ENCODE assay signal across 9 cellular contexts in genomic region chr6:44126320-44127149, GRCh38. TPM values are rescaled to one million over a fixed set of nuclear protein-coding genes. Genes with fewer than 3 reads are reported as not detected.
DNase-seq lines count a peak whose midpoint lies in the region; ATAC-seq, FAIRE-seq and TF ChIP-seq lines count a peak whose summit lies in the region.
"Had no signal": no experiment of that assay in that cellular context is flagged by ENCODE, and none has a peak within 500 bp of the region (broad histone marks: within the 10 kb centered on the region; RNA-seq: fewer than 3 reads in every experiment).

No MANE protein-coding gene starts in this region.

- no peaks in the 10 kb centered on the region for H3K9me3 Mint-ChIP-seq in CD4-positive, alpha-beta T cell

- FAIRE-seq in GM12878 (lab: Jason Lieb, UNC), result peak; percentile 91
- FAIRE-seq in small intestine (lab: Jason Lieb, UNC), result no peak

- H4K20me1 ChIP-seq in GM12878 (ENCODE audit: control insufficient read depth, insufficient read depth), result peaks cover 6% of the 10 kb centered on the region; the same call in 1 of the 2 replicates

- RAD21 ChIA-PET in GM12878 (lab: Charles Lee; ENCODE audit: unreplicated experiment), result interaction anchor here (0.6 kb wide), 1 partner anchor 30 kb away, joined by 3 read pairs; no protein-coding TSS in a partner anchor

- in situ Hi-C loops in GM12878 (cut with MboI), result no loop called here

- peak overlapping the region; percentile 92 for H3K27ac ChIP-seq in CD4-positive, alpha-beta T cell (ENCODE audit: low read depth, low read length)
- H3K27ac ChIP-seq in GM12878 (ENCODE audit: control insufficient read depth, insufficient read depth) (peak overlapping the region; percentile 63), small intestine (ENCODE audit: low read depth in 1 of 2, low read length in 1 of 2) (peak overlapping the region; percentile 86 to 89)

- POLR2A ChIA-PET in CD4-positive, alpha-beta T cell (lab: Charles Lee), result no interaction called here
- POLR2A ChIA-PET in GM12878 (lab: Charles Lee), result no interaction called here

- peaks cover 57% of the 10 kb centered on the region for H3K4me1 Mint-ChIP-seq in CD4-positive, alpha-beta T cell (ENCODE audit: low read depth)

- peak; percentile 58 for ATAC-seq in CD4-positive, alpha-beta T cell (ENCODE audit: poor library complexity)
- ATAC-seq in GM19452 (IDR thresholded peaks at IDR 0.05; ENCODE audit: unreplicated experiment) (peak; percentile 43), GM12878 (peak; percentile 81)

- H3K36me3 Mint-ChIP-seq in CD4-positive, alpha-beta T cell (ENCODE audit: low read depth), result peaks cover 11% of the 10 kb centered on the region

- SMC1A ChIA-PET in GM12878 (lab: Charles Lee; ENCODE audit: uncharacterized antibody, unreplicated experiment), result no interaction called here

- peaks cover 69% of the 10 kb centered on the region for H3K79me2 ChIP-seq in GM12878 (ENCODE audit: control insufficient read depth, insufficient read depth, low read length)

- WGBS in GM12878 (ENCODE audit: insufficient coverage, insufficient replicate concordance, low lambda C conversion rate, missing lambda C conversion rate), result 3% methylated on average over 30 of the region's 31 CpGs
- 0 to 1% (median 1%) methylated on average over 24 to 31 of the region's 31 CpGs for WGBS in small intestine, 3 donors

- no peak for TF ChIP-seq RAD21 in GM12878 (IDR thresholded peaks at IDR 0.05; ENCODE audit: insufficient read depth, low read depth, low read length)

- H3K9ac ChIP-seq in GM12878 (ENCODE audit: control insufficient read depth, insufficient read depth, low read length) (peak overlapping the region; percentile 67), iPS-15b (ENCODE audit: low read depth, low read length) (peak overlapping the region; percentile 48)

- BruUV-seq in GM12878 (replicated peaks; lab: Mats Ljungman, UMichigan), result no TSS peak

- CTCF ChIA-PET in CD4-positive, alpha-beta T cell (lab: Charles Lee), result no interaction called here
- CTCF ChIA-PET in GM12878 (lab: Yijun Ruan, JAX), result no interaction called here

- peak overlapping the region; percentile 90 for H3K27ac Mint-ChIP-seq in CD4-positive, alpha-beta T cell

- DNase-seq in CD4-positive, alpha-beta T cell, result peak in 9 of 10 experiments; percentile 9 to 61 (median 47)
- DNase-seq in HT-29 (ENCODE audit: low spot score), result peak; percentile 43
- DNase-seq in T1000 (lab: John Stamatoyannopoulos, UW), result peak; percentile 13
- DNase-seq in GM12878 (ENCODE audit: low read depth, low spot score), result peak; percentile 40
- peak; percentile 79 for DNase-seq in small intestine
- DNase-seq in NCI-H2081 treated with DMSO at 0.1 percent for 48 hours (lab: John Stamatoyannopoulos, UW), result no peak

- H3K9me3 ChIP-seq in CD4-positive, alpha-beta T cell (ENCODE audit: control insufficient read depth, low read length), result no peaks in the 10 kb centered on the region
- H3K9me3 ChIP-seq in GM12878 (replicated peaks; ENCODE audit: control insufficient read depth, insufficient read depth, low read length) (no peaks in the 10 kb centered on the region), iPS-15b (ENCODE audit: control insufficient read depth, insufficient read depth, low read length) (no peaks in the 10 kb centered on the region), small intestine (ENCODE audit: control insufficient read depth, low read depth) (no peaks in the 10 kb centered on the region)

- H3K36me3 ChIP-seq in GM12878 (ENCODE audit: control insufficient read depth in 2 of 2, insufficient read depth in 2 of 2, low read length in 1 of 2) (0 out of 4 replicates have a peak, but pooled peaks cover 0 to 6% of the 10 kb centered on the region in 2 experiments), iPS-15b (ENCODE audit: control insufficient read depth, insufficient read depth, low read length) (no peaks in the 10 kb centered on the region), small intestine (ENCODE audit: control insufficient read depth in 2 of 2, insufficient read depth in 2 of 2, low read length in 2 of 2) (no peaks in the 10 kb centered on the region)

- H3K4me1 ChIP-seq in GM12878 (ENCODE audit: control insufficient read depth, insufficient read depth, low read length), result peaks cover 36% of the 10 kb centered on the region
- H3K4me1 ChIP-seq in iPS-15b (ENCODE audit: control insufficient read depth, insufficient read depth, low read length), result peaks cover 21% of the 10 kb centered on the region
- peaks cover 2 to 13% of the 10 kb centered on the region in 2 donors for H3K4me1 ChIP-seq in small intestine (ENCODE audit: control insufficient read depth in 2 of 2, insufficient read depth in 1 of 2, low read depth in 1 of 2, low read length in 1 of 2)

- TF ChIP-seq CTCF in CD4-positive, alpha-beta T cell (IDR thresholded peaks at IDR 0.05), result no peak
- no peak for TF ChIP-seq CTCF in GM12878 (IDR thresholded peaks at IDR 0.05 in 2 of 3, conservative IDR thresholded peaks at IDR 0.05 in 1 of 3; ENCODE audit: control insufficient read depth in 2 of 3, extremely low read depth in 1 of 3, insufficient read depth in 1 of 3, low read depth in 3 of 3, low read length in 3 of 3)

- peak overlapping the region; percentile 73 for H2AFZ ChIP-seq in GM12878 (ENCODE audit: control insufficient read depth, low read depth, low read length)

- H3K27me3 ChIP-seq in CD4-positive, alpha-beta T cell (ENCODE audit: control insufficient read depth, insufficient read depth, low read length), result no peaks in the 10 kb centered on the region
- H3K27me3 ChIP-seq in GM12878 (replicated peaks in 1 of 2; ENCODE audit: control insufficient read depth in 2 of 2, insufficient read depth in 2 of 2, low read length in 1 of 2) (no peaks in the 10 kb centered on the region), iPS-15b (ENCODE audit: control insufficient read depth, insufficient read depth, low read length) (no peaks in the 10 kb centered on the region), small intestine (ENCODE audit: control insufficient read depth in 2 of 2, insufficient read depth in 2 of 2, low read length in 2 of 2) (no peaks in the 10 kb centered on the region)

- intact Hi-C loops in CD4-positive, alpha-beta T cell (cut with DNase I, micrococcal nuclease), result loop anchor here in 1 of 2 experiments (2.0 to 5.0 kb wide), 4 partner anchors 98 to 260 kb away; partner anchors contain the start of genes AARS2, CDC5L and SLC35B2
- intact Hi-C loops in GM12878 (cut with micrococcal nuclease; ENCODE audit: unreplicated experiment), result no loop called here

- no peak; the same call in 1 of the 2 replicates for TF ChIP-seq POLR2A in GM12878 (IDR thresholded peaks at IDR 0.05; ENCODE audit: low read depth, low read length)

- no peak for TF ChIP-seq EP300 in GM12878 (IDR thresholded peaks at IDR 0.05; ENCODE audit: borderline replicate concordance in 1 of 2, control insufficient read depth in 1 of 2, low read depth in 2 of 2, low read length in 2 of 2)

- H3K4me2 ChIP-seq in GM12878 (ENCODE audit: control insufficient read depth, insufficient read depth), result peak overlapping the region; percentile 96

- H3K4me3 ChIP-seq in GM12878, result peak overlapping the region; percentile 96
- H3K4me3 ChIP-seq in iPS-15b (ENCODE audit: low read depth, low read length), result peak overlapping the region; percentile 67
- H3K4me3 ChIP-seq in small intestine (ENCODE audit: low read depth in 1 of 2, low read length in 2 of 2), result peak overlapping the region; percentile 86 to 95

- peak overlapping the region; percentile 93 for H3K4me3 Mint-ChIP-seq in CD4-positive, alpha-beta T cell

- no peaks in the 10 kb centered on the region for H3K27me3 Mint-ChIP-seq in CD4-positive, alpha-beta T cell

RNA-seq across cellular contexts. Expression of gene MRPL14, which starts 0.7 kb away (rescaled TPM):
- 10 to 100 TPM; 10.4 to 11.5 TPM for total RNA-seq in CD4-positive, alpha-beta T cell
- 158 and 160 TPM in 2 replicates for total RNA-seq in HT-29 (2014; rRNA removed; shearing (Covaris generic))
- total RNA-seq in GM12878 (2013; cell fraction: nucleolus; rRNA removed), result 26.2 and 26.4 TPM in 2 replicates
- total RNA-seq in GM12878 (2014; rRNA removed) (107 and 109 TPM in 2 replicates), GM12878 (2014; rRNA removed; fragmentation: Illumina TruSeq; extraction: Trizol) (74.9 and 80.5 TPM in 2 replicates), GM12878 (2021) (85.9 and 91.1 TPM in 2 replicates)
- 45.9 TPM for polyA plus RNA-seq in GM12878 (2011; ENCODE audit: low read depth)
- polyA plus RNA-seq in GM12878 (2011; rRNA removed) (91.6 and 128 TPM in 2 replicates), GM12878 (2014; fragmentation: Illumina TruSeq; extraction: Trizol) (68.1 and 87.4 TPM in 2 replicates), GM12878 (2014; fragmentation: Nextera tagmentation; extraction: Ambion mirVana) (100 to 1,000 TPM; 291 to 294 TPM), GM12878 (2014; rRNA removed) (117 and 145 TPM in 2 replicates), GM12878 (2016; fragmentation: Nextera tagmentation; extraction: Ambion mirVana) (100 to 1,000 TPM; 170 to 193 TPM), small intestine (100 to 1,000 TPM in 2 of 3 donors, 10 to 100 TPM in 1; 87.1 to 116 (median 105) TPM)
- polyA plus RNA-seq in GM12878 (2011; cell fraction: cytosol; rRNA removed), result 127 and 146 TPM in 2 replicates
- polyA plus RNA-seq in GM12878 (2011; cell fraction: nucleus; rRNA removed), result 48.1 and 49.3 TPM in 2 replicates
- polyA plus RNA-seq in GM12878 (2012), result 68.0 and 83.2 TPM in 2 replicates
- 21.9 and 36.1 TPM in 2 replicates for polyA minus RNA-seq in GM12878 (2011; rRNA and poly(A)+ RNA removed)
- 16.8 and 17.4 TPM in 2 replicates for polyA minus RNA-seq in GM12878 (2011; cell fraction: cytosol; rRNA and poly(A)+ RNA removed)
- 7.9 and 9.6 TPM in 2 replicates for polyA minus RNA-seq in GM12878 (2011; cell fraction: nucleus; rRNA and poly(A)+ RNA removed)

RNA-seq across cellular contexts. Expression of gene TMEM63B, which starts 0.8 kb away (rescaled TPM):
- 10 to 100 TPM; 11.4 to 12.8 TPM for total RNA-seq in CD4-positive, alpha-beta T cell
- 23.3 and 23.9 TPM in 2 replicates for total RNA-seq in HT-29 (2014; rRNA removed; shearing (Covaris generic))
- 27.1 and 27.5 TPM in 2 replicates for total RNA-seq in GM12878 (2013; cell fraction: nucleolus; rRNA removed)
- total RNA-seq in GM12878 (2014; rRNA removed) (7.1 and 7.5 TPM in 2 replicates), GM12878 (2014; rRNA removed; fragmentation: Illumina TruSeq; extraction: Trizol) (4.0 and 4.1 TPM in 2 replicates), GM12878 (2021) (12.8 and 14.8 TPM in 2 replicates)
- polyA plus RNA-seq in GM12878 (2011; ENCODE audit: low read depth), result 5.4 TPM
- polyA plus RNA-seq in GM12878 (2011; rRNA removed) (9.2 and 15.0 TPM in 2 replicates), GM12878 (2014; fragmentation: Illumina TruSeq; extraction: Trizol) (7.4 and 9.5 TPM in 2 replicates), GM12878 (2014; fragmentation: Nextera tagmentation; extraction: Ambion mirVana) (under 1 TPM in 1 of 2 experiments, not detected in 1; 0.09 TPM), GM12878 (2014; rRNA removed) (9.5 and 10.2 TPM in 2 replicates), GM12878 (2016; fragmentation: Nextera tagmentation; extraction: Ambion mirVana) (1 to 10 TPM; 4.3 to 5.1 TPM), small intestine (10 to 100 TPM; 13.2 to 31.8 (median 19.5) TPM)
- 21.7 and 22.5 TPM in 2 replicates for polyA plus RNA-seq in GM12878 (2011; cell fraction: cytosol; rRNA removed)
- 54.7 and 59.6 TPM in 2 replicates for polyA plus RNA-seq in GM12878 (2011; cell fraction: nucleus; rRNA removed)
- polyA plus RNA-seq in GM12878 (2012), result 8.2 and 11.7 TPM in 2 replicates
- 36.4 and 36.7 TPM in 2 replicates for polyA minus RNA-seq in GM12878 (2011; rRNA and poly(A)+ RNA removed)
- 9.3 and 13.2 TPM in 2 replicates for polyA minus RNA-seq in GM12878 (2011; cell fraction: cytosol; rRNA and poly(A)+ RNA removed)
- polyA minus RNA-seq in GM12878 (2011; cell fraction: nucleus; rRNA and poly(A)+ RNA removed), result 8.3 and 15.1 TPM in 2 replicates

RNA-seq across cellular contexts. Expression of gene CAPN11, which starts 32.1 kb away (rescaled TPM):
- 1 to 10 TPM; 1.3 to 1.5 TPM for total RNA-seq in CD4-positive, alpha-beta T cell
- 0.23 TPM in 1 of 2 replicates, not detected in the other for total RNA-seq in HT-29 (2014; rRNA removed; shearing (Covaris generic))
- not detected in 2 replicates for total RNA-seq in GM12878 (2013; cell fraction: nucleolus; rRNA removed)
- 0.11 and 0.34 TPM in 2 replicates for total RNA-seq in GM12878 (2014; rRNA removed)
- 0.09 and 0.22 TPM in 2 replicates for total RNA-seq in GM12878 (2014; rRNA removed; fragmentation: Illumina TruSeq; extraction: Trizol)
- 0.29 and 0.44 TPM in 2 replicates for total RNA-seq in GM12878 (2021)
- polyA plus RNA-seq in GM12878 (2011; ENCODE audit: low read depth), result 0.35 TPM
- 0.39 and 0.50 TPM in 2 replicates for polyA plus RNA-seq in GM12878 (2011; rRNA removed)
- 0.37 and 0.52 TPM in 2 replicates for polyA plus RNA-seq in GM12878 (2011; cell fraction: cytosol; rRNA removed)
- 2.4 and 4.4 TPM in 2 replicates for polyA plus RNA-seq in GM12878 (2011; cell fraction: nucleus; rRNA removed)
- 0.41 and 0.73 TPM in 2 replicates for polyA plus RNA-seq in GM12878 (2012)
- 0.28 and 0.46 TPM in 2 replicates for polyA plus RNA-seq in GM12878 (2014; fragmentation: Illumina TruSeq; extraction: Trizol)
- polyA plus RNA-seq in GM12878 (2014; fragmentation: Nextera tagmentation; extraction: Ambion mirVana), result under 1 TPM; 0.05 to 0.06 TPM
- 0.35 and 0.42 TPM in 2 replicates for polyA plus RNA-seq in GM12878 (2014; rRNA removed)
- under 1 TPM; 0.15 to 0.37 TPM for polyA plus RNA-seq in GM12878 (2016; fragmentation: Nextera tagmentation; extraction: Ambion mirVana)
- polyA minus RNA-seq in GM12878 (2011; rRNA and poly(A)+ RNA removed), result 0.22 and 0.41 TPM in 2 replicates
- not detected in 2 replicates for polyA minus RNA-seq in GM12878 (2011; cell fraction: cytosol; rRNA and poly(A)+ RNA removed)
- 0.36 and 1.1 TPM in 2 replicates for polyA minus RNA-seq in GM12878 (2011; cell fraction: nucleus; rRNA and poly(A)+ RNA removed)
- under 1 TPM in 1 of 3 donors, not detected in 2; 0.18 TPM for polyA plus RNA-seq in small intestine
- total RNA-seq: activated CD8-positive, alpha-beta memory T cell treated with anti-CD3 and anti-CD28 coated beads for 36 hours had no signal
